8 cellular contexts compared by ENCODE assay signal in the genomic region with DNA sequence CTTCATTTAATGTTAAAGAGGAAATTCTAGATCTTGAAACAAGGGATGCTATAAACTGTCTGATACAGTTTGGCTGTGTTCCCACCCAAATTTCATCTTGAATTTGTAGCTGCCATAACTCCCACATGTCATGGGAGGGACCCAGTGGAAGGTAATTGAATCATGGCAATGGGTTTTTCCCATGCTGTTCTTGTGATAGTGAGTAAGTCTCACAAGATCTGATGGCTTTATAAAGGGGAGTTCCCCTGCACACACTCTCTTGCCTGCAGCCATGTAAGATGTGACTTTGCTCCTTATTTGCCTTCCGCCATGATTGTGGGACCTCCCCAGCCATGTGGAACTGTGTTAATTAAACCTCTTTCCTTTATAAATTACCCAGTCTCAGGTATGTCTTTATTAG.
DNase-seq lines count a peak whose midpoint lies in the region; ATAC-seq, FAIRE-seq and TF ChIP-seq lines count a peak whose summit lies in the region.
"Not testable (repeated sequence)": the region's sequence is repeated elsewhere in the genome, so short reads cannot be mapped to it uniquely, and the experiment has no call there.

No MANE protein-coding gene starts in this region.

- POLR2A ChIA-PET in K562 (lab: Yijun Ruan, JAX), result not testable (repeated sequence)

- H2AFZ ChIP-seq in K562 (ENCODE audit: low read depth, low read length), result not testable (repeated sequence)

- not testable (repeated sequence) for BruUV-seq in K562 (replicated peaks; lab: Mats Ljungman, UMichigan)

- not testable (repeated sequence) for H4K20me1 ChIP-seq in K562 (replicated peaks; ENCODE audit: control insufficient read depth, insufficient read depth, low read length)

- DNase-seq in SK-MEL-5 (ENCODE audit: low read depth, low spot score), result peak; percentile 51
- peak; percentile 16 to 32 for DNase-seq in activated CD4-positive, alpha-beta T cell treated with anti-CD3 and anti-CD28 coated beads, Interleukin-2, amount 50 U/mL, for 48 hours
- DNase-seq in activated T-cell treated with anti-CD3 and anti-CD28 coated beads, Interleukin-2, amount 50 U/mL, for 48 hours, result peak; percentile 23 to 33
- DNase-seq in activated naive CD4-positive, alpha-beta T cell treated with anti-CD3 and anti-CD28 coated beads, Interleukin-2, amount 50 U/mL, for 16 hours, result peak; percentile 18
- not testable (repeated sequence) for DNase-seq in K562 (ENCODE audit: extremely low read depth in 1 of 4, low spot score in 3 of 4)
- peak; percentile 18 for DNase-seq in renal cortical epithelial cell (ENCODE audit: low read depth)
- DNase-seq in stimulated activated CD4-positive, alpha-beta T cell treated with anti-CD3 and anti-CD28 coated beads, Interleukin-2, amount 100 ng/mL, for 48 hours, result peak; percentile 10 to 11
- DNase-seq in stimulated activated naive CD8-positive, alpha-beta T cell treated with anti-CD3 and anti-CD28 coated beads, Interleukin-15, Interleukin-2, amounts not matched to agents 100 U/mL and 50 U/mL, for 24 hours, result peak; percentile 29

- intact Hi-C loops in K562 (cut with micrococcal nuclease), result not testable (repeated sequence)

- not testable (repeated sequence) for H3K9ac ChIP-seq in K562 (ENCODE audit: insufficient read depth in 1 of 2, low read depth in 2 of 2, low read length in 2 of 2)

- 73% methylated on average over 1 of the region's 1 CpG for WGBS in K562 (ENCODE audit: insufficient coverage, low coverage, missing lambda C conversion rate)

- H3K4me1 ChIP-seq in K562 (replicated peaks in 1 of 2; ENCODE audit: control insufficient read depth in 2 of 2, insufficient read depth in 2 of 2, low read length in 2 of 2), result peaks cover 0 to 11% of the 10 kb centered on the region in 2 experiments; a peak in 3 of 5 replicates

- H3K9me1 ChIP-seq in K562 (ENCODE audit: control insufficient read depth, insufficient read depth, low read length), result not testable (repeated sequence)

- H3K27ac ChIP-seq in K562 (ENCODE audit: extremely low read depth, low read depth, low read length), result not testable (repeated sequence)

- in situ Hi-C loops in SK-MEL-5 (cut with HindIII; ENCODE audit: low pct_unique_long_range_greater_than_20kb, low sequenced_read_pairs); K562 (cut with MboI): not testable (repeated sequence)

- not testable (repeated sequence) for ATAC-seq in K562
- peak; percentile 53 for ATAC-seq in stimulated activated naive CD8-positive, alpha-beta T cell treated with anti-CD3 and anti-CD28 coated beads, Interleukin-15, Interleukin-2, amounts not matched to agents 100 U/mL and 50 U/mL, for 24 hours

- not testable (repeated sequence) for H3K79me2 ChIP-seq in K562 (ENCODE audit: control insufficient read depth, insufficient read depth, low read length)

- TF ChIP-seq RAD21 in K562 (CRISPR knock-in tag; conservative IDR thresholded peaks at IDR 0.05 in 1 of 2, IDR thresholded peaks at IDR 0.05 in 1 of 2), result not testable (repeated sequence)

- CTCF ChIA-PET in K562 (lab: Yijun Ruan, JAX; ENCODE audit: low intra/inter-chr PET ratio), result not testable (repeated sequence)

- FAIRE-seq in K562 (lab: Jason Lieb, UNC), result not testable (repeated sequence)

- H3K4me3 ChIP-seq in K562, result not testable (repeated sequence)

- not testable (repeated sequence) for TF ChIP-seq CTCF in K562 (IDR thresholded peaks at IDR 0.05 in 2 of 3, conservative IDR thresholded peaks at IDR 0.05 in 1 of 3; ENCODE audit: insufficient read depth in 2 of 3, low read depth in 1 of 3, low read length in 3 of 3)

- H3K9me3 ChIP-seq in K562 (replicated peaks; ENCODE audit: control insufficient read depth, insufficient read depth, low read depth, low read length), result not testable (repeated sequence)

- not testable (repeated sequence) for H3K36me3 ChIP-seq in K562 (ENCODE audit: control insufficient read depth, insufficient read depth, low read length)

- not testable (repeated sequence) for H3K4me2 ChIP-seq in K562 (ENCODE audit: insufficient read depth, low read length)

- not testable (repeated sequence) for TF ChIP-seq POLR2A in K562 (conservative IDR thresholded peaks at IDR 0.05)

- H3K27me3 ChIP-seq in K562 (ENCODE audit: control insufficient read depth in 2 of 2, insufficient read depth in 2 of 2, low read length in 2 of 2), result not testable (repeated sequence)

- TF ChIP-seq EP300 in K562 (IDR thresholded peaks at IDR 0.05; ENCODE audit: low read length), result not testable (repeated sequence)

TF ChIP-seq in K562, 482 proteins besides CTCF, POLR2A, EP300 and RAD21:
- TF ChIP-seq ZNF431 (CRISPR knock-in tag; IDR thresholded peaks at IDR 0.05), result peak; percentile 80
TF ChIP-seq in K562: peak in this region for 1; not testable (repeated sequence) for 481.
